ENCODE assay signal across 19 cellular contexts in the genomic region with DNA sequence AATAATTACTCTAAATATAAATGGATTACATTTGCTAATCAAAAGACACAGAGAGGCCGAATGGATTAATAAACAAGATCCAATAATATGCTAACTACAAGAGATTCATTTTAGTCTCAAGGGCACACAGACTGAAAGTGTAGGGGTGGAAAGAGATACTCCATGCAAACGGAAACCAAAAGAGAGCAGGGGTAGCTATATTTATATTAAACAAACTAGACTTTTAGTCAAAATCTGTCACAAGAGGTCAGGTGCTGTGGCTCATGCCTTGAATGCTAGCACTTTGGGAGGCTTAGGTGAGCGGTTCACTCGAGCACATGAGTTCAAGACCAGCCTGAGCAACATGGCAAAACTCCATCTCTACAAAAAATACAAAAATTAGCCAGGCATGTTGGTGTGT. TPM values are rescaled to one million over a fixed set of nuclear protein-coding genes. Genes with fewer than 3 reads are reported as not detected.
A peak's percentile ranks its signal among the peaks of the same experiment; 100 is the strongest.
DNase-seq lines count a peak whose midpoint lies in the region; ATAC-seq and TF ChIP-seq lines count a peak whose summit lies in the region.
"Had no signal": no experiment of that assay in that cellular context is flagged by ENCODE, and none has a peak within 500 bp of the region (broad histone marks: within the 10 kb centered on the region; RNA-seq: fewer than 3 reads in every experiment).

No MANE protein-coding gene starts in this region.

- no peaks in the 10 kb centered on the region for H3K9me3 ChIP-seq in MM.1S (replicated peaks; ENCODE audit: insufficient read depth, low read length)
- H3K9me3 ChIP-seq in spleen, result peaks cover 0 to 4% (median 0%) of the 10 kb centered on the region in 8 donors
- H3K9me3 ChIP-seq: HAP-1 had no signal

- TF ChIP-seq CTCF in MM.1S (IDR thresholded peaks at IDR 0.05; ENCODE audit: low read length) (no peak), osteocyte (IDR thresholded peaks at IDR 0.05) (no peak), spleen (IDR thresholded peaks at IDR 0.05 in 8 of 11, conservative IDR thresholded peaks at IDR 0.05 in 3 of 11) (no peak)

- DNase-seq in MM.1S, result peak; percentile 46
- no peak for DNase-seq in osteocyte (ENCODE audit: extremely low spot score, unreplicated experiment)
- DNase-seq in spleen, result no peak
- no peak for DNase-seq in natural killer cell treated with Interleukin-12 subunit alpha and Interleukin-12 subunit beta and Interleukin-15 and Interleukin-18, amount 100 ng/mL, for 72 hours (ENCODE audit: low spot score)
- no peak for DNase-seq in cerebellum (ENCODE audit: low spot score)
- DNase-seq: Calu3; CD4-positive, alpha-beta T cell; DMS79; NCI-H187 treated with DMSO at 0.1 percent for 48 hours; NCI-H446 treated with DMSO at 0.1 percent for 48 hours; NCI-H82; SHP77 treated with DMSO at 0.1 percent for 48 hours; T-helper 2 cell had no signal

- H3K27me3 ChIP-seq in MM.1S (replicated peaks; ENCODE audit: insufficient read depth, low read length), result no peaks in the 10 kb centered on the region
- no peaks in the 10 kb centered on the region for H3K27me3 ChIP-seq in spleen (replicated peaks in 1 of 7)

- H3K27me3 Mint-ChIP-seq in osteocyte (ENCODE audit: unreplicated experiment), result peaks cover 43% of the 10 kb centered on the region
- H3K27me3 Mint-ChIP-seq in natural killer cell treated with Interleukin-12 subunit alpha and Interleukin-12 subunit beta and Interleukin-15 and Interleukin-18, amount 100 ng/mL, for 72 hours, result peaks cover 31 to 33% of the 10 kb centered on the region in 2 donors
- H3K27me3 Mint-ChIP-seq: B cell had no signal

- no peaks in the 10 kb centered on the region for H3F3A ChIP-seq in MM.1S (ENCODE audit: insufficient read depth, low read length)

- no peak overlapping the region for H3K27ac Mint-ChIP-seq in osteocyte (ENCODE audit: unreplicated experiment)
- no peak overlapping the region for H3K27ac Mint-ChIP-seq in natural killer cell treated with Interleukin-12 subunit alpha and Interleukin-12 subunit beta and Interleukin-15 and Interleukin-18, amount 100 ng/mL, for 72 hours
- H3K27ac Mint-ChIP-seq: B cell; CD4-positive, alpha-beta T cell had no signal

- H3K4me3 ChIP-seq in MM.1S (ENCODE audit: low read length) (no peak overlapping the region), spleen (no peak overlapping the region)
- H3K4me3 ChIP-seq: HAP-1 had no signal

- no peaks in the 10 kb centered on the region for H3K9me2 ChIP-seq in MM.1S (replicated peaks; ENCODE audit: insufficient read depth, low read length)

- WGBS in spleen, 5 donors, result 54 to 78% (median 72%) methylated on average over 4 of the region's 4 CpGs

- H3K36me3 ChIP-seq in MM.1S (replicated peaks; ENCODE audit: insufficient read depth, low read length) (no peaks in the 10 kb centered on the region), spleen (no peaks in the 10 kb centered on the region)
- H3K36me3 ChIP-seq: HAP-1 had no signal

- no peak overlapping the region for H2AFZ ChIP-seq in MM.1S (ENCODE audit: low read length)

- no peaks in the 10 kb centered on the region for H3K36me3 Mint-ChIP-seq in osteocyte (ENCODE audit: unreplicated experiment)
- H3K36me3 Mint-ChIP-seq in natural killer cell treated with Interleukin-12 subunit alpha and Interleukin-12 subunit beta and Interleukin-15 and Interleukin-18, amount 100 ng/mL, for 72 hours, result no peaks in the 10 kb centered on the region

- no peaks in the 10 kb centered on the region for H3K9me3 Mint-ChIP-seq in osteocyte (ENCODE audit: unreplicated experiment)
- no peaks in the 10 kb centered on the region for H3K9me3 Mint-ChIP-seq in natural killer cell treated with Interleukin-12 subunit alpha and Interleukin-12 subunit beta and Interleukin-15 and Interleukin-18, amount 100 ng/mL, for 72 hours
- H3K9me3 Mint-ChIP-seq: CD4-positive, alpha-beta T cell had no signal

- intact Hi-C loops in spleen (cut with DNase I; ENCODE audit: low total_unique reads), result no loop called here

- H3K27ac ChIP-seq in MM.1S (ENCODE audit: low read length), result no peak overlapping the region
- no peak overlapping the region for H3K27ac ChIP-seq in spleen

- no peak for TF ChIP-seq POLR2A in spleen (IDR thresholded peaks at IDR 0.05)

- H3K4me1 ChIP-seq in MM.1S (ENCODE audit: low read length) (no peaks in the 10 kb centered on the region), spleen (peaks cover 0 to 14% (median 0%) of the 10 kb centered on the region in 6 donors)
- H3K4me1 ChIP-seq: HAP-1 had no signal

- H3K4me2 ChIP-seq in MM.1S (ENCODE audit: low read depth, low read length), result no peak overlapping the region

- no peak overlapping the region for H3K9ac ChIP-seq in MM.1S (ENCODE audit: low read length)

- no peak overlapping the region for H3K4me3 Mint-ChIP-seq in osteocyte (ENCODE audit: unreplicated experiment)
- no peak overlapping the region for H3K4me3 Mint-ChIP-seq in natural killer cell treated with Interleukin-12 subunit alpha and Interleukin-12 subunit beta and Interleukin-15 and Interleukin-18, amount 100 ng/mL, for 72 hours
- H3K4me3 Mint-ChIP-seq: B cell; CD4-positive, alpha-beta T cell had no signal

- no peaks in the 10 kb centered on the region for H4K20me1 ChIP-seq in MM.1S (ENCODE audit: insufficient read depth, low read length)

- no peaks in the 10 kb centered on the region for H3K79me2 ChIP-seq in MM.1S (ENCODE audit: low read length)

- peaks cover 3% of the 10 kb centered on the region for H3K4me1 Mint-ChIP-seq in osteocyte (ENCODE audit: unreplicated experiment)
- H3K4me1 Mint-ChIP-seq in natural killer cell treated with Interleukin-12 subunit alpha and Interleukin-12 subunit beta and Interleukin-15 and Interleukin-18, amount 100 ng/mL, for 72 hours (ENCODE audit: low read depth in 2 of 2), result no peaks in the 10 kb centered on the region

- peak; percentile 49 for ATAC-seq in GM18868 (IDR thresholded peaks at IDR 0.05; ENCODE audit: unreplicated experiment)
- ATAC-seq in GM21576 (IDR thresholded peaks at IDR 0.05; ENCODE audit: unreplicated experiment), result peak; percentile 71
- peak; percentile 70 for ATAC-seq in HG03066 (IDR thresholded peaks at IDR 0.05; ENCODE audit: low read depth, unreplicated experiment)
- no peak for ATAC-seq in natural killer cell treated with Interleukin-12 subunit alpha and Interleukin-12 subunit beta and Interleukin-15 and Interleukin-18, amount 100 ng/mL, for 72 hours

RNA-seq across cellular contexts. Expression of gene DISP1, which starts 33.6 kb away (rescaled TPM):
- total RNA-seq in osteocyte, result 4.1 and 4.9 TPM in 2 replicates
- total RNA-seq in spleen, result 10 to 100 TPM in 3 of 7 donors, 1 to 10 TPM in 4; 4.4 to 14.3 (median 8.3) TPM
- 1 to 10 TPM; 1.5 to 1.9 (median 1.8) TPM for polyA plus RNA-seq in spleen
- total RNA-seq in natural killer cell treated with Interleukin-12 subunit alpha and Interleukin-12 subunit beta and Interleukin-15 and Interleukin-18, amount 100 ng/mL, for 72 hours, result 1 to 10 TPM; 2.2 to 2.9 TPM
- total RNA-seq in cerebellum, result 11.2 TPM

RNA-seq across cellular contexts. Expression of gene FAM177B, which starts 44.2 kb away (rescaled TPM):
- total RNA-seq in osteocyte (not detected in 2 replicates), spleen (10 to 100 TPM in 2 of 7 donors, 1 to 10 TPM in 4, under 1 TPM in 1; 0.91 to 19.1 (median 7.0) TPM), cerebellum (0.18 TPM)
- polyA plus RNA-seq in spleen, result 10 to 100 TPM in 1 of 3 donors, 1 to 10 TPM in 2; 5.5 to 11.3 (median 6.6) TPM
- total RNA-seq in natural killer cell treated with Interleukin-12 subunit alpha and Interleukin-12 subunit beta and Interleukin-15 and Interleukin-18, amount 100 ng/mL, for 72 hours, result under 1 TPM in 1 of 2 donors, not detected in 1; 0.98 TPM
- total RNA-seq: Calu3; CD4-positive, alpha-beta T cell; G401 had no signal

Comparison
In these comparisons a context has a peak if more than half of its experiments do, and no peak if none do; other contexts are left out.
1. ATAC-seq: peak in GM18868 (single experiment), GM21576 (single experiment) and HG03066 (single experiment); none in natural killer cell treated with Interleukin-12 subunit alpha and Interleukin-12 subunit beta and Interleukin-15 and Interleukin-18, amount 100 ng/mL, for 72 hours (0 of 2).